In genomic region chr1:152970495-152970894, GRCh38 we compare ENCODE assay signal across 23 cellular contexts. TPM values are rescaled to one million over a fixed set of nuclear protein-coding genes. Genes with fewer than 3 reads are reported as not detected.
"Had no signal": no experiment of that assay in that cellular context is flagged by ENCODE, and none has a peak within 500 bp of the region (broad histone marks: within the 10 kb centered on the region; RNA-seq: fewer than 3 reads in every experiment).

TSS of gene SPRR4 (plus strand) at chr1:152970648. CDS start at chr1:152971891, 1,243 bp downstream.

- H3K9me3 Mint-ChIP-seq: memory B cell, natural killer cell, neural crest cell had no signal

- H3K27ac ChIP-seq: gastrocnemius medialis, heart right ventricle, left lung, lower lobe of right lung, pancreas, stomach, upper lobe of left lung, uterus had no signal

- H3K4me3 Mint-ChIP-seq: memory B cell, mesothelial cell of epicardium, natural killer cell, neural crest cell had no signal

- H3K27me3 Mint-ChIP-seq: progenitor cell of endocrine pancreas had no signal

- DNase-seq: erythroblast; gastrocnemius medialis; heart right ventricle; hypothalamus; left lung; lower lobe of right lung; natural killer cell; pancreas; right cardiac atrium; small intestine; stimulated activated CD4-positive, alpha-beta T cell treated with anti-CD3 and anti-CD28 coated beads, Interleukin-12 subunit alpha, Interleukin-12 subunit beta, amount 100 ng/mL, for 4 hours; stimulated activated naive CD4-positive, alpha-beta T cell; stomach; substantia nigra; upper lobe of left lung; uterus had no signal

- H3K4me3 ChIP-seq: gastrocnemius medialis, heart right ventricle, left lung, lower lobe of right lung, pancreas, stomach, upper lobe of left lung, uterus had no signal

- H3K36me3 Mint-ChIP-seq: memory B cell, mesothelial cell of epicardium, natural killer cell had no signal

- H3K27me3 ChIP-seq: gastrocnemius medialis, left lung, pancreas, upper lobe of left lung, uterus had no signal

- H3K4me1 Mint-ChIP-seq: memory B cell, mesothelial cell of epicardium, natural killer cell, neural crest cell had no signal

- H3K4me1 ChIP-seq: gastrocnemius medialis, heart right ventricle, left lung, lower lobe of right lung, pancreas, stomach, upper lobe of left lung, uterus had no signal

- H3K27ac Mint-ChIP-seq: memory B cell, mesothelial cell of epicardium, natural killer cell, progenitor cell of endocrine pancreas had no signal

- H3K36me3 ChIP-seq: gastrocnemius medialis, heart right ventricle, left lung, lower lobe of right lung, pancreas, stomach, upper lobe of left lung, uterus had no signal

- H3K9me3 ChIP-seq: gastrocnemius medialis, heart right ventricle, left lung, lower lobe of right lung, pancreas, stomach, upper lobe of left lung, uterus had no signal

RNA-seq across cellular contexts. Expression of gene SPRR4, which starts in this region (rescaled TPM):
- total RNA-seq: fibroblast of villous mesenchyme, gastrocnemius medialis, heart right ventricle, left lung, lower lobe of right lung, mesothelial cell of epicardium, mucosa of gallbladder, myocyte, natural killer cell, neural crest cell, pancreas, progenitor cell of endocrine pancreas, right cardiac atrium, stomach, upper lobe of left lung, uterus had no signal
